In genomic region chr7:122155566-122155965, GRCh38 we compare ENCODE assay signal across 19 cellular contexts.
"Had no signal": no experiment of that assay in that cellular context is flagged by ENCODE, and none has a peak within 500 bp of the region (broad histone marks: within the 10 kb centered on the region; RNA-seq: fewer than 3 reads in every experiment).

No MANE protein-coding gene starts in this region.

- H3K36me3 ChIP-seq: colonic mucosa, esophagus squamous epithelium, heart right ventricle, lower lobe of right lung, spleen, upper lobe of right lung had no signal

- H3K4me1 ChIP-seq: body of pancreas, colonic mucosa, esophagus squamous epithelium, heart right ventricle, lower lobe of right lung, spleen, upper lobe of right lung had no signal

- H3K27me3 ChIP-seq: body of pancreas, colonic mucosa, esophagus squamous epithelium, heart right ventricle, spleen, upper lobe of right lung had no signal

- ATAC-seq: activated CD4-positive, alpha-beta T cell treated with anti-CD3 and anti-CD28 coated beads for 36 hours; body of pancreas; heart right ventricle; left lobe of liver; lower lobe of right lung; stimulated activated naive CD8-positive, alpha-beta T cell treated with anti-CD3 and anti-CD28 coated beads, Interleukin-15, Interleukin-2, amounts not matched to agents 100 U/mL and 50 U/mL, for 24 hours; upper lobe of right lung had no signal

- DNase-seq: activated CD4-positive, alpha-beta T cell treated with anti-CD3 and anti-CD28 coated beads for 36 hours; activated CD4-positive, alpha-beta T cell treated with anti-CD3 and anti-CD28 coated beads, Interleukin-2, amount 50 U/mL, for 4 hours; activated naive CD4-positive, alpha-beta T cell treated with Interleukin-2 at 50 U/mL for 16 hours; activated naive CD8-positive, alpha-beta T cell treated with anti-CD3 and anti-CD28 coated beads for 36 hours; activated T-cell treated with anti-CD3 and anti-CD28 coated beads, Interleukin-2, amount 50 U/mL, for 48 hours; amygdala; body of pancreas; colonic mucosa; esophagus squamous epithelium; heart right ventricle; lower lobe of right lung; naive B cell; occipital lobe; spleen; stimulated activated CD4-positive, alpha-beta T cell treated with anti-CD3 and anti-CD28 coated beads, Interleukin-4, amount 100 ng/mL, for 1 hour; stimulated activated naive CD8-positive, alpha-beta T cell treated with anti-CD3 and anti-CD28 coated beads, Interleukin-15, Interleukin-2, amounts not matched to agents 100 U/mL and 50 U/mL, for 24 hours; T-helper 1 cell; upper lobe of right lung had no signal

- H3K9me3 ChIP-seq: body of pancreas, colonic mucosa, esophagus squamous epithelium, heart right ventricle, lower lobe of right lung, spleen, upper lobe of right lung had no signal

- H3K4me3 ChIP-seq: body of pancreas, colonic mucosa, esophagus squamous epithelium, heart right ventricle, lower lobe of right lung, spleen, upper lobe of right lung had no signal

- H3K27ac ChIP-seq: body of pancreas, colonic mucosa, esophagus squamous epithelium, heart right ventricle, lower lobe of right lung, spleen, upper lobe of right lung had no signal
